1 cellular context compared by ENCODE assay signal in genomic region chr16:27312580-27313421, GRCh38.
TF ChIP-seq lines count a peak whose summit lies in the region.

No MANE protein-coding gene starts in this region.

TF ChIP-seq in K562, 482 proteins besides CTCF, POLR2A, EP300 and RAD21 (continued from another document):
- TF ChIP-seq NR2C2 (CRISPR knock-in tag; IDR thresholded peaks at IDR 0.05) (no peak), NR2C2 (tag; IDR thresholded peaks at IDR 0.05) (no peak), MEIS2 (IDR thresholded peaks at IDR 0.05; ENCODE audit: partially characterized antibody) (no peak), SNIP1 (IDR thresholded peaks at IDR 0.05; ENCODE audit: low read depth) (no peak), CEBPZ (IDR thresholded peaks at IDR 0.05; ENCODE audit: borderline replicate concordance, low read depth, low read length) (no peak), PURB (CRISPR knock-in tag; IDR thresholded peaks at IDR 0.05; ENCODE audit: low read depth) (no peak)
